In genomic region chr6:138975815-138976214, GRCh38 we compare ENCODE assay signal across 1 cellular context.
A peak's percentile ranks its signal among the peaks of the same experiment; 100 is the strongest.
TF ChIP-seq lines count a peak whose summit lies in the region.

No MANE protein-coding gene starts in this region.

TF ChIP-seq in HepG2, 621 proteins besides CTCF, POLR2A, EP300 and RAD21:
- TF ChIP-seq, protein P1, sequence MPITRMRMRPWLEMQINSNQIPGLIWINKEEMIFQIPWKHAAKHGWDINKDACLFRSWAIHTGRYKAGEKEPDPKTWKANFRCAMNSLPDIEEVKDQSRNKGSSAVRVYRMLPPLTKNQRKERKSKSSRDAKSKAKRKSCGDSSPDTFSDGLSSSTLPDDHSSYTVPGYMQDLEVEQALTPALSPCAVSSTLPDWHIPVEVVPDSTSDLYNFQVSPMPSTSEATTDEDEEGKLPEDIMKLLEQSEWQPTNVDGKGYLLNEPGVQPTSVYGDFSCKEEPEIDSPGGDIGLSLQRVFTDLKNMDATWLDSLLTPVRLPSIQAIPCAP (CRISPR knock-in tag; IDR thresholded peaks at IDR 0.05; ENCODE audit: low read depth) = no peak
- no peak for TF ChIP-seq NFIB (CRISPR knock-in tag; IDR thresholded peaks at IDR 0.05; ENCODE audit: borderline replicate concordance)
- TF ChIP-seq ZNF740 (CRISPR knock-in tag; IDR thresholded peaks at IDR 0.05) = no peak
- no peak for TF ChIP-seq SAP130 (CRISPR knock-in tag; IDR thresholded peaks at IDR 0.05; ENCODE audit: low read depth)
- TF ChIP-seq MAFK (conservative IDR thresholded peaks at IDR 0.05 in 1 of 2, IDR thresholded peaks at IDR 0.05 in 1 of 2; ENCODE audit: low read length in 2 of 2) = peak; percentile 62 to 65
- TF ChIP-seq ZNF780A (CRISPR knock-in tag; IDR thresholded peaks at IDR 0.05) = no peak
- no peak for TF ChIP-seq MED13 (CRISPR knock-in tag; IDR thresholded peaks at IDR 0.05)
- TF ChIP-seq DR1 (CRISPR knock-in tag; IDR thresholded peaks at IDR 0.05) = no peak
- TF ChIP-seq, protein P2, sequence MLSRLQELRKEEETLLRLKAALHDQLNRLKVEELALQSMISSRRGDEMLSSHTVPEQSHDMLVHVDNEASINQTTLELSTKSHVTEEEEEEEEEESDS (CRISPR knock-in tag; IDR thresholded peaks at IDR 0.05; ENCODE audit: borderline replicate concordance) = no peak
- TF ChIP-seq ZNF547 (CRISPR knock-in tag; IDR thresholded peaks at IDR 0.05) = no peak
- TF ChIP-seq ZKSCAN1 (IDR thresholded peaks at IDR 0.05; ENCODE audit: low read length) = no peak
- TF ChIP-seq RERE (CRISPR knock-in tag; IDR thresholded peaks at IDR 0.05; ENCODE audit: low read depth) = no peak
- TF ChIP-seq ZNF75D (CRISPR knock-in tag; IDR thresholded peaks at IDR 0.05; ENCODE audit: borderline replicate concordance) = no peak
- peak; percentile 45; the same call in 1 of the 2 replicates for TF ChIP-seq MAFF (IDR thresholded peaks at IDR 0.05; ENCODE audit: low read depth, low read length)
- no peak for TF ChIP-seq SMARCE1 (IDR thresholded peaks at IDR 0.05; ENCODE audit: borderline replicate concordance)
- TF ChIP-seq SALL2 (CRISPR knock-in tag; IDR thresholded peaks at IDR 0.05) = no peak
- TF ChIP-seq ZHX1 (CRISPR knock-in tag; IDR thresholded peaks at IDR 0.05; ENCODE audit: low read depth) = no peak
